Comparison of ENCODE assay signal across 14 cellular contexts in the genomic region with DNA sequence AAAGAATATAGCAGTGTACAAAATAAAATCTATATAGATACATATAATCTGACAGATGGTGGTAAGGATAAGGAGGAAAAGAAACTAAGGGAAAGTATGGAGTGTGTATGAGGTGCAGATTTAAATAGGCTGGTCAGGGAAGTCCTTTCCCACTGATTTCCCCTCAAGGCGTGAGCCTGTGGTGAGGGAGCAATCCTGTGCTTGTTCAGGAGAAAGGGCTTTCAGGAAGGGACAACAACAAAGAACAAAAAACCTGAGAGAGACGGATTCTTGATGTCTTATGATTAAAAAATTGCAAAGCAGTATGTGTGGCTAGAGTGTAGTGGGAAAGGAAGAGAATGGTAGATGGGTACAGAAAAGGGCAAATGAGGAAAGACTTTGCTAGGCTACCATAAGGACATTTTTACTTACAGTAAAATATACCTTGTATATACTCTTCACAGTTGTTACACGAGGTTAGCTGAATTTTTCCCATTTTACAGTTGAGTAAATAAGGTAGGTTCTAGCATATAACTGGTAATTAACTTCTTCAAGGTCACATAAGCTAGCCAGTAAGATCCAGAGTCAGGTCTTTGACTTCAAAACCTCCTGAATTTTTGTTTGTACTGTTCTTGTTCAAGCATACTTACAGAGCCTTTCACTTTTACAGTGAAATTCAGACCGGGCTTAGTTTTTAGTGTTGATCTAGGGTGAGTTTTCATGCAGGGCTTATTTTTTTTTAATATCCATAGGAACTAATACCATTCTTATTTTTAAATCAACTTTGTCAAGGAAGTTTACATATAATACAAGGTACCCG. TPM values are rescaled to one million over a fixed set of nuclear protein-coding genes. Genes with fewer than 3 reads are reported as not detected.
DNase-seq lines count a peak whose midpoint lies in the region; ATAC-seq and TF ChIP-seq lines count a peak whose summit lies in the region.
"Had no signal": no experiment of that assay in that cellular context is flagged by ENCODE, and none has a peak within 500 bp of the region (broad histone marks: within the 10 kb centered on the region; RNA-seq: fewer than 3 reads in every experiment).

No MANE protein-coding gene starts in this region.

- H3K27me3 ChIP-seq in CD8-positive, alpha-beta T cell (ENCODE audit: insufficient read depth, low read length) = no peaks in the 10 kb centered on the region
- H3K27me3 ChIP-seq: dorsolateral prefrontal cortex had no signal

- H3K36me3 Mint-ChIP-seq in CD8-positive, alpha-beta T cell = peaks cover 28% of the 10 kb centered on the region
- H3K36me3 Mint-ChIP-seq in WTC11 = no peaks in the 10 kb centered on the region

- peak overlapping the region; percentile 19 for H3K27ac Mint-ChIP-seq in CD8-positive, alpha-beta T cell
- peak overlapping the region; percentile 75 for H3K27ac Mint-ChIP-seq in WTC11
- H3K27ac Mint-ChIP-seq: stimulated activated effector memory CD8-positive, alpha-beta T cell treated with anti-CD3 and anti-CD28 coated beads, Interleukin-12 subunit alpha, Interleukin-12 subunit beta, amount 100 ng/mL, for 72 hours had no signal

- peaks cover 36% of the 10 kb centered on the region for H3K4me1 ChIP-seq in CD8-positive, alpha-beta T cell (ENCODE audit: insufficient read depth, low read length)

- H3K27ac ChIP-seq in CD8-positive, alpha-beta T cell (ENCODE audit: low read depth, low read length) = no peak overlapping the region
- H3K27ac ChIP-seq: dorsolateral prefrontal cortex, HL-60 had no signal

- no peak overlapping the region for H3K4me3 ChIP-seq in CD8-positive, alpha-beta T cell (ENCODE audit: low read depth, low read length)
- H3K4me3 ChIP-seq: dorsolateral prefrontal cortex had no signal

- peaks cover 83% of the 10 kb centered on the region for H3K4me1 Mint-ChIP-seq in CD8-positive, alpha-beta T cell (ENCODE audit: low read depth)
- peaks cover 78% of the 10 kb centered on the region for H3K4me1 Mint-ChIP-seq in WTC11

- intact Hi-C loops in CD8-positive, alpha-beta T cell (cut with DNase I, micrococcal nuclease) = loop anchor here in 1 of 2 experiments (2.0 to 5.0 kb wide), 2 partner anchors 14 to 33 kb away; no protein-coding TSS in a partner anchor

- no peak overlapping the region for H3K4me3 Mint-ChIP-seq in CD8-positive, alpha-beta T cell
- H3K4me3 Mint-ChIP-seq in WTC11 = no peak overlapping the region
- H3K4me3 Mint-ChIP-seq: stimulated activated effector memory CD8-positive, alpha-beta T cell treated with anti-CD3 and anti-CD28 coated beads, Interleukin-12 subunit alpha, Interleukin-12 subunit beta, amount 100 ng/mL, for 72 hours had no signal

- CTCF ChIA-PET in CD8-positive, alpha-beta T cell (lab: Charles Lee) = no interaction called here
- CTCF ChIA-PET in WTC11 (lab: Charles Lee) = no interaction called here

- TF ChIP-seq CTCF in CD8-positive, alpha-beta T cell (IDR thresholded peaks at IDR 0.05) = no peak
- no peak for TF ChIP-seq CTCF in WTC11 (IDR thresholded peaks at IDR 0.05)

- H3K27me3 Mint-ChIP-seq in CD8-positive, alpha-beta T cell (ENCODE audit: low read depth) = no peaks in the 10 kb centered on the region
- H3K27me3 Mint-ChIP-seq in WTC11 (ENCODE audit: low read depth) = no peaks in the 10 kb centered on the region

- no peaks in the 10 kb centered on the region for H3K36me3 ChIP-seq in CD8-positive, alpha-beta T cell (ENCODE audit: insufficient read depth, low read length)

- H3K9me3 ChIP-seq in CD8-positive, alpha-beta T cell (ENCODE audit: low read length) = no peaks in the 10 kb centered on the region

- POLR2A ChIA-PET in CD8-positive, alpha-beta T cell (lab: Charles Lee) = no interaction called here
- POLR2A ChIA-PET in WTC11 (lab: Charles Lee) = no interaction called here

- DNase-seq in CD8-positive, alpha-beta T cell = no peak
- DNase-seq in H4 (ENCODE audit: low spot score) (peak; percentile 8), WTC11 (ENCODE audit: low spot score) (no peak), left lobe of liver (ENCODE audit: low spot score) (no peak), SIG-M5 treated with dmso at 0.1 percent for 504 hours (lab: John Stamatoyannopoulos, UW; ENCODE audit: unreplicated experiment) (no peak)
- DNase-seq in stimulated activated CD8-positive, alpha-beta memory T cell treated with anti-CD3 and anti-CD28 coated beads, Interleukin-4, amount 100 ng/mL, for 48 hours = no peak
- DNase-seq: aorta; dorsolateral prefrontal cortex; stimulated activated CD4-positive, alpha-beta T cell treated with anti-CD3 and anti-CD28 coated beads, Interleukin-4, amount 100 ng/mL, for 1 hour had no signal

- peaks cover 4% of the 10 kb centered on the region for H3K9me3 Mint-ChIP-seq in CD8-positive, alpha-beta T cell
- H3K9me3 Mint-ChIP-seq in WTC11 = no peaks in the 10 kb centered on the region
- H3K9me3 Mint-ChIP-seq: stimulated activated effector memory CD8-positive, alpha-beta T cell treated with anti-CD3 and anti-CD28 coated beads, Interleukin-12 subunit alpha, Interleukin-12 subunit beta, amount 100 ng/mL, for 72 hours had no signal

- ATAC-seq in CD8-positive, alpha-beta T cell = no peak
- peak; percentile 87 for ATAC-seq in WTC11
- ATAC-seq in left lobe of liver = peak; percentile 28
- no peak for ATAC-seq in GM19324 (IDR thresholded peaks at IDR 0.05; ENCODE audit: low FRiP score, unreplicated experiment)
- no peak for ATAC-seq in GM19467 (IDR thresholded peaks at IDR 0.05; ENCODE audit: unreplicated experiment)
- ATAC-seq: activated CD4-positive, CD25-positive, alpha-beta regulatory T cell treated with anti-CD3 and anti-CD28 coated beads, Interleukin-2, amount 50 U/mL, for 24 hours; stimulated activated effector memory CD8-positive, alpha-beta T cell treated with anti-CD3 and anti-CD28 coated beads, Interleukin-12 subunit alpha, Interleukin-12 subunit beta, amount 100 ng/mL, for 72 hours had no signal

TF ChIP-seq in WTC11, 78 proteins besides CTCF, POLR2A, EP300 and RAD21:
- no peak for TF ChIP-seq CREB1 (CRISPR knock-in tag; IDR thresholded peaks at IDR 0.05)
- TF ChIP-seq, protein P1, sequence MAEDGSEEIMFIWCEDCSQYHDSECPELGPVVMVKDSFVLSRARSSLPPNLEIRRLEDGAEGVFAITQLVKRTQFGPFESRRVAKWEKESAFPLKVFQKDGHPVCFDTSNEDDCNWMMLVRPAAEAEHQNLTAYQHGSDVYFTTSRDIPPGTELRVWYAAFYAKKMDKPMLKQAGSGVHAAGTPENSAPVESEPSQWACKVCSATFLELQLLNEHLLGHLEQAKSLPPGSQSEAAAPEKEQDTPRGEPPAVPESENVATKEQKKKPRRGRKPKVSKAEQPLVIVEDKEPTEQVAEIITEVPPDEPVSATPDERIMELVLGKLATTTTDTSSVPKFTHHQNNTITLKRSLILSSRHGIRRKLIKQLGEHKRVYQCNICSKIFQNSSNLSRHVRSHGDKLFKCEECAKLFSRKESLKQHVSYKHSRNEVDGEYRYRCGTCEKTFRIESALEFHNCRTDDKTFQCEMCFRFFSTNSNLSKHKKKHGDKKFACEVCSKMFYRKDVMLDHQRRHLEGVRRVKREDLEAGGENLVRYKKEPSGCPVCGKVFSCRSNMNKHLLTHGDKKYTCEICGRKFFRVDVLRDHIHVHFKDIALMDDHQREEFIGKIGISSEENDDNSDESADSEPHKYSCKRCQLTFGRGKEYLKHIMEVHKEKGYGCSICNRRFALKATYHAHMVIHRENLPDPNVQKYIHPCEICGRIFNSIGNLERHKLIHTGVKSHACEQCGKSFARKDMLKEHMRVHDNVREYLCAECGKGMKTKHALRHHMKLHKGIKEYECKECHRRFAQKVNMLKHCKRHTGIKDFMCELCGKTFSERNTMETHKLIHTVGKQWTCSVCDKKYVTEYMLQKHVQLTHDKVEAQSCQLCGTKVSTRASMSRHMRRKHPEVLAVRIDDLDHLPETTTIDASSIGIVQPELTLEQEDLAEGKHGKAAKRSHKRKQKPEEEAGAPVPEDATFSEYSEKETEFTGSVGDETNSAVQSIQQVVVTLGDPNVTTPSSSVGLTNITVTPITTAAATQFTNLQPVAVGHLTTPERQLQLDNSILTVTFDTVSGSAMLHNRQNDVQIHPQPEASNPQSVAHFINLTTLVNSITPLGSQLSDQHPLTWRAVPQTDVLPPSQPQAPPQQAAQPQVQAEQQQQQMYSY (CRISPR knock-in tag; IDR thresholded peaks at IDR 0.05) = no peak
- TF ChIP-seq, protein P2, sequence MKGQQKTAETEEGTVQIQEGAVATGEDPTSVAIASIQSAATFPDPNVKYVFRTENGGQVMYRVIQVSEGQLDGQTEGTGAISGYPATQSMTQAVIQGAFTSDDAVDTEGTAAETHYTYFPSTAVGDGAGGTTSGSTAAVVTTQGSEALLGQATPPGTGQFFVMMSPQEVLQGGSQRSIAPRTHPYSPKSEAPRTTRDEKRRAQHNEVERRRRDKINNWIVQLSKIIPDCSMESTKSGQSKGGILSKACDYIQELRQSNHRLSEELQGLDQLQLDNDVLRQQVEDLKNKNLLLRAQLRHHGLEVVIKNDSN (CRISPR knock-in tag; IDR thresholded peaks at IDR 0.05) = no peak
- TF ChIP-seq, protein P3, sequence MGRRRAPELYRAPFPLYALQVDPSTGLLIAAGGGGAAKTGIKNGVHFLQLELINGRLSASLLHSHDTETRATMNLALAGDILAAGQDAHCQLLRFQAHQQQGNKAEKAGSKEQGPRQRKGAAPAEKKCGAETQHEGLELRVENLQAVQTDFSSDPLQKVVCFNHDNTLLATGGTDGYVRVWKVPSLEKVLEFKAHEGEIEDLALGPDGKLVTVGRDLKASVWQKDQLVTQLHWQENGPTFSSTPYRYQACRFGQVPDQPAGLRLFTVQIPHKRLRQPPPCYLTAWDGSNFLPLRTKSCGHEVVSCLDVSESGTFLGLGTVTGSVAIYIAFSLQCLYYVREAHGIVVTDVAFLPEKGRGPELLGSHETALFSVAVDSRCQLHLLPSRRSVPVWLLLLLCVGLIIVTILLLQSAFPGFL (CRISPR knock-in tag; IDR thresholded peaks at IDR 0.05; ENCODE audit: borderline replicate concordance) = no peak
- TF ChIP-seq, protein P4, sequence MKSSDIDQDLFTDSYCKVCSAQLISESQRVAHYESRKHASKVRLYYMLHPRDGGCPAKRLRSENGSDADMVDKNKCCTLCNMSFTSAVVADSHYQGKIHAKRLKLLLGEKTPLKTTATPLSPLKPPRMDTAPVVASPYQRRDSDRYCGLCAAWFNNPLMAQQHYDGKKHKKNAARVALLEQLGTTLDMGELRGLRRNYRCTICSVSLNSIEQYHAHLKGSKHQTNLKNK (CRISPR knock-in tag; IDR thresholded peaks at IDR 0.05) = no peak
- TF ChIP-seq GRHL2 (CRISPR knock-in tag; IDR thresholded peaks at IDR 0.05; ENCODE audit: insufficient replicate concordance, severe bottlenecking) = no peak
- no peak for TF ChIP-seq TCF7 (CRISPR knock-in tag; IDR thresholded peaks at IDR 0.05; ENCODE audit: low read depth)
- TF ChIP-seq OVOL2 (CRISPR knock-in tag; IDR thresholded peaks at IDR 0.05; ENCODE audit: borderline replicate concordance) = no peak
- TF ChIP-seq KAT7 (CRISPR knock-in tag; IDR thresholded peaks at IDR 0.05; ENCODE audit: borderline replicate concordance) = no peak

RNA-seq across cellular contexts. Expression of a gene that starts 15.6 kb away (rescaled TPM):
- total RNA-seq in CD8-positive, alpha-beta T cell = 100 to 1,000 TPM; 154 to 158 TPM
- total RNA-seq in H4 (2014; rRNA removed; shearing (Covaris generic)) = 122 and 143 TPM in 2 replicates
- 59.7 to 64.7 TPM (median 60.5 TPM) in 3 replicates for total RNA-seq in WTC11 (2021)
- total RNA-seq in left lobe of liver = 22.0 TPM

Comparison
In these comparisons a context has a peak if more than half of its experiments do, and no peak if none do; other contexts are left out.
1. ATAC-seq: peak in WTC11 (single experiment) and left lobe of liver (single experiment); none in CD8-positive, alpha-beta T cell (single experiment), GM19324 (single experiment) and GM19467 (single experiment).